Comparison of ENCODE assay signal across 12 cellular contexts in genomic region chr15:78761891-78762385, GRCh38. TPM values are rescaled to one million over a fixed set of nuclear protein-coding genes. Genes with fewer than 3 reads are reported as not detected.
DNase-seq lines count a peak whose midpoint lies in the region; ATAC-seq, FAIRE-seq and TF ChIP-seq lines count a peak whose summit lies in the region.
"Had no signal": no experiment of that assay in that cellular context is flagged by ENCODE, and none has a peak within 500 bp of the region (broad histone marks: within the 10 kb centered on the region; RNA-seq: fewer than 3 reads in every experiment).

No MANE protein-coding gene starts in this region.

- no peaks in the 10 kb centered on the region for H3K79me2 ChIP-seq in endothelial cell of umbilical vein (ENCODE audit: control insufficient read depth, insufficient read depth, low read length)

- H3K4me2 ChIP-seq in endothelial cell of umbilical vein (ENCODE audit: insufficient read depth, low read length), result no peak overlapping the region

- H3K27me3 Mint-ChIP-seq in activated CD4-positive, alpha-beta T cell treated with anti-CD3 and anti-CD28 coated beads for 36 hours, result no peaks in the 10 kb centered on the region
- H3K27me3 Mint-ChIP-seq: progenitor cell of endocrine pancreas had no signal

- dilution Hi-C loops in endothelial cell of umbilical vein (cut with MboI; ENCODE audit: extremely low pct_ligation_motif_present, low sequenced_read_pairs), result no loop called here

- H3K4me3 ChIP-seq in RWPE2 (ENCODE audit: severe bottlenecking) (no peak overlapping the region), endothelial cell of umbilical vein (replicated peaks in 1 of 3; ENCODE audit: insufficient read depth in 1 of 3, low read depth in 1 of 3, low read length in 3 of 3) (no peak overlapping the region), H7 (ENCODE audit: insufficient read depth, low read depth, low read length) (no peak overlapping the region), MG63 (no peak overlapping the region)
- H3K4me3 ChIP-seq: thyroid gland had no signal

- FAIRE-seq in endothelial cell of umbilical vein (lab: Jason Lieb, UNC), result no peak
- FAIRE-seq: A204.1 had no signal

- POLR2A ChIA-PET in activated CD4-positive, alpha-beta T cell treated with anti-CD3 and anti-CD28 coated beads for 36 hours (lab: Charles Lee), result no interaction called here
- POLR2A ChIA-PET in endothelial cell of umbilical vein (lab: Charles Lee), result no interaction called here

- no peak overlapping the region for H3K9ac ChIP-seq in endothelial cell of umbilical vein (replicated peaks; ENCODE audit: extremely low read depth, insufficient read depth, low read length)

- H2AFZ ChIP-seq in endothelial cell of umbilical vein (ENCODE audit: low read depth, low read length), result no peak overlapping the region

- no peak overlapping the region for H3K27ac ChIP-seq in RWPE2 (ENCODE audit: poor library complexity, severe bottlenecking)
- peak overlapping the region; percentile 85 for H3K27ac ChIP-seq in endothelial cell of umbilical vein (ENCODE audit: insufficient read depth, low read depth, low read length)
- H3K27ac ChIP-seq: thyroid gland had no signal

- DNase-seq in activated CD4-positive, alpha-beta T cell treated with anti-CD3 and anti-CD28 coated beads for 36 hours, result no peak
- no peak for DNase-seq in activated CD4-positive, alpha-beta T cell treated with anti-CD3 and anti-CD28 coated beads, Interleukin-2, amount 50 U/mL, for 48 hours
- peak; percentile 55 for DNase-seq in RWPE2 (ENCODE audit: low spot score)
- no peak for DNase-seq in endothelial cell of umbilical vein (ENCODE audit: low read depth, low spot score)
- DNase-seq in stimulated activated effector memory CD8-positive, alpha-beta T cell treated with anti-CD3 and anti-CD28 coated beads, Interleukin-12 subunit alpha, Interleukin-12 subunit beta, amount 100 ng/mL, for 72 hours (ENCODE audit: low spot score in 2 of 2), result no peak
- DNase-seq in GF-D8 (lab: John Stamatoyannopoulos, UW), result no peak
- no peak for DNase-seq in H7
- DNase-seq in MG63, result no peak
- DNase-seq: NCI-H1930 had no signal

- H4K20me1 ChIP-seq in endothelial cell of umbilical vein (replicated peaks; ENCODE audit: control insufficient read depth, extremely low read depth, insufficient read depth, low read length), result no peaks in the 10 kb centered on the region

- peak; percentile 7 for ATAC-seq in activated CD4-positive, alpha-beta T cell treated with anti-CD3 and anti-CD28 coated beads for 36 hours
- no peak for ATAC-seq in RWPE2 (ENCODE audit: low read depth)
- ATAC-seq in stimulated activated effector memory CD8-positive, alpha-beta T cell treated with anti-CD3 and anti-CD28 coated beads, Interleukin-12 subunit alpha, Interleukin-12 subunit beta, amount 100 ng/mL, for 72 hours, result no peak

- H3K36me3 ChIP-seq in RWPE2 (ENCODE audit: low read depth) (no peaks in the 10 kb centered on the region), endothelial cell of umbilical vein (ENCODE audit: control insufficient read depth in 2 of 2, extremely low read depth in 1 of 2, insufficient read depth in 2 of 2, low read length in 2 of 2) (no peaks in the 10 kb centered on the region), H7 (replicated peaks; ENCODE audit: control insufficient read depth, insufficient read depth, low read length) (no peaks in the 10 kb centered on the region), MG63 (no peaks in the 10 kb centered on the region)
- H3K36me3 ChIP-seq: thyroid gland had no signal

- no peak for TF ChIP-seq POLR2A in endothelial cell of umbilical vein (IDR thresholded peaks at IDR 0.05; ENCODE audit: low read depth, low read length)

- no peak overlapping the region for H3K4me3 Mint-ChIP-seq in activated CD4-positive, alpha-beta T cell treated with anti-CD3 and anti-CD28 coated beads for 36 hours
- H3K4me3 Mint-ChIP-seq in stimulated activated effector memory CD8-positive, alpha-beta T cell treated with anti-CD3 and anti-CD28 coated beads, Interleukin-12 subunit alpha, Interleukin-12 subunit beta, amount 100 ng/mL, for 72 hours, result peak overlapping the region; percentile 48

- peaks cover 25% of the 10 kb centered on the region for H3K4me1 Mint-ChIP-seq in activated CD4-positive, alpha-beta T cell treated with anti-CD3 and anti-CD28 coated beads for 36 hours
- H3K4me1 Mint-ChIP-seq in stimulated activated effector memory CD8-positive, alpha-beta T cell treated with anti-CD3 and anti-CD28 coated beads, Interleukin-12 subunit alpha, Interleukin-12 subunit beta, amount 100 ng/mL, for 72 hours, result peaks cover 30% of the 10 kb centered on the region

- peaks cover 7% of the 10 kb centered on the region for H3K4me1 ChIP-seq in RWPE2 (ENCODE audit: insufficient read depth, poor library complexity, severe bottlenecking)
- H3K4me1 ChIP-seq in endothelial cell of umbilical vein (ENCODE audit: control insufficient read depth, extremely low read depth, insufficient read depth, low read length), result peaks cover 27% of the 10 kb centered on the region

- H3K27me3 ChIP-seq in RWPE2 (ENCODE audit: insufficient read depth, poor library complexity, severe bottlenecking) (no peaks in the 10 kb centered on the region), endothelial cell of umbilical vein (ENCODE audit: control insufficient read depth in 2 of 2, insufficient read depth in 2 of 2, low read length in 2 of 2) (no peaks in the 10 kb centered on the region), H7 (ENCODE audit: control insufficient read depth, insufficient read depth, low read length) (no peaks in the 10 kb centered on the region), MG63 (no peaks in the 10 kb centered on the region)
- H3K27me3 ChIP-seq: thyroid gland had no signal

- no peaks in the 10 kb centered on the region for H3K9me3 ChIP-seq in RWPE2 (ENCODE audit: severe bottlenecking)
- no peaks in the 10 kb centered on the region for H3K9me3 ChIP-seq in endothelial cell of umbilical vein (replicated peaks; ENCODE audit: control insufficient read depth, insufficient read depth, low read length)
- H3K9me3 ChIP-seq in MG63, result no peaks in the 10 kb centered on the region
- H3K9me3 ChIP-seq: thyroid gland had no signal

- intact Hi-C loops in activated CD4-positive, alpha-beta T cell treated with anti-CD3 and anti-CD28 coated beads for 36 hours (cut with DNase I, micrococcal nuclease), result loop anchor here in 1 of 2 experiments (2.0 to 5.0 kb wide), 2 partner anchors 29 to 325 kb away; partner anchors contain the start of gene IREB2
- intact Hi-C loops in endothelial cell of umbilical vein (cut with micrococcal nuclease), result loop anchor here (1.0 kb wide), 1 partner anchor 48 kb away; no protein-coding TSS in a partner anchor

- H3K36me3 Mint-ChIP-seq in activated CD4-positive, alpha-beta T cell treated with anti-CD3 and anti-CD28 coated beads for 36 hours (ENCODE audit: low read depth), result no peaks in the 10 kb centered on the region
- peaks cover 5% of the 10 kb centered on the region for H3K36me3 Mint-ChIP-seq in stimulated activated effector memory CD8-positive, alpha-beta T cell treated with anti-CD3 and anti-CD28 coated beads, Interleukin-12 subunit alpha, Interleukin-12 subunit beta, amount 100 ng/mL, for 72 hours

- no peaks in the 10 kb centered on the region for H3K9me1 ChIP-seq in endothelial cell of umbilical vein (replicated peaks; ENCODE audit: control insufficient read depth, extremely low read depth, insufficient read depth, low read length)

- no peak for TF ChIP-seq CTCF in RWPE2 (IDR thresholded peaks at IDR 0.05; ENCODE audit: poor library complexity, severe bottlenecking)
- TF ChIP-seq CTCF in endothelial cell of umbilical vein (IDR thresholded peaks at IDR 0.05; ENCODE audit: extremely low read depth in 1 of 2, insufficient read depth in 1 of 2, low read depth in 1 of 2, low read length in 2 of 2), result no peak

- peak overlapping the region; percentile 86 for H3K27ac Mint-ChIP-seq in activated CD4-positive, alpha-beta T cell treated with anti-CD3 and anti-CD28 coated beads for 36 hours
- H3K27ac Mint-ChIP-seq in stimulated activated effector memory CD8-positive, alpha-beta T cell treated with anti-CD3 and anti-CD28 coated beads, Interleukin-12 subunit alpha, Interleukin-12 subunit beta, amount 100 ng/mL, for 72 hours, result peak overlapping the region; percentile 95
- H3K27ac Mint-ChIP-seq: progenitor cell of endocrine pancreas had no signal

- TSS peak; percentile 85 for BruUV-seq in endothelial cell of umbilical vein (replicated peaks; lab: Mats Ljungman, UMichigan)

- no peaks in the 10 kb centered on the region for H3K9me3 Mint-ChIP-seq in activated CD4-positive, alpha-beta T cell treated with anti-CD3 and anti-CD28 coated beads for 36 hours (ENCODE audit: low read depth)
- no peaks in the 10 kb centered on the region for H3K9me3 Mint-ChIP-seq in stimulated activated effector memory CD8-positive, alpha-beta T cell treated with anti-CD3 and anti-CD28 coated beads, Interleukin-12 subunit alpha, Interleukin-12 subunit beta, amount 100 ng/mL, for 72 hours

- CTCF ChIA-PET in activated CD4-positive, alpha-beta T cell treated with anti-CD3 and anti-CD28 coated beads for 36 hours (lab: Charles Lee), result interaction anchor here (1.0 to 1.5 kb wide), 2 partner anchors 11 to 21 kb away, joined by 3 to 4 read pairs; no protein-coding TSS in a partner anchor
- CTCF ChIA-PET in endothelial cell of umbilical vein (lab: Charles Lee), result interaction anchor here (0.9 to 1.2 kb wide), 2 partner anchors 47 to 50 kb away, joined by 4 to 5 read pairs; partner anchors contain the start of gene ADAMTS7

TF ChIP-seq in endothelial cell of umbilical vein, 7 proteins besides CTCF, POLR2A, EP300 and RAD21 (continues in another document):
- no peak for TF ChIP-seq JUN (IDR thresholded peaks at IDR 0.05; ENCODE audit: borderline replicate concordance, insufficient read depth, insufficient read length, low read depth)
- TF ChIP-seq POLR2AphosphoS5 (IDR thresholded peaks at IDR 0.05; ENCODE audit: insufficient read depth, low read depth, low read length), result no peak
- no peak for TF ChIP-seq MYC (IDR thresholded peaks at IDR 0.05; ENCODE audit: low read depth, low read length)
- no peak for TF ChIP-seq FOS (IDR thresholded peaks at IDR 0.05; ENCODE audit: borderline replicate concordance, insufficient read depth, low read length)
- no peak for TF ChIP-seq EZH2 (IDR thresholded peaks at IDR 0.05; ENCODE audit: borderline replicate concordance, low read depth, low read length, severe bottlenecking)

RNA-seq across cellular contexts. Expression of gene ADAMTS7, which starts 49.3 kb away (rescaled TPM):
- under 1 TPM; 0.09 to 0.23 TPM for total RNA-seq in activated CD4-positive, alpha-beta T cell treated with anti-CD3 and anti-CD28 coated beads for 36 hours
- 56.4 and 64.7 TPM in 2 replicates for total RNA-seq in endothelial cell of umbilical vein
- 49.6 and 58.5 TPM in 2 replicates for polyA plus RNA-seq in endothelial cell of umbilical vein
- 23.3 and 33.3 TPM in 2 replicates for polyA plus RNA-seq in endothelial cell of umbilical vein (2011; cell fraction: cytosol; rRNA removed)
- 120 and 126 TPM in 2 replicates for polyA plus RNA-seq in endothelial cell of umbilical vein (2011; cell fraction: nucleus; rRNA removed)
- polyA plus RNA-seq in endothelial cell of umbilical vein (2012), result 24.0 and 41.2 TPM in 2 replicates
- 42.4 and 45.1 TPM in 2 replicates for polyA minus RNA-seq in endothelial cell of umbilical vein
- 0.41 TPM for polyA minus RNA-seq in endothelial cell of umbilical vein (2011; cell fraction: cytosol; rRNA and poly(A)+ RNA removed)
- polyA minus RNA-seq in endothelial cell of umbilical vein (2011; cell fraction: nucleus; rRNA and poly(A)+ RNA removed), result 40.9 and 62.8 TPM in 2 replicates
- total RNA-seq in H7 (2014; rRNA removed; shearing (Covaris generic)), result 14.3 and 20.2 TPM in 2 replicates
- 3.3 and 10.7 TPM in 2 replicates for total RNA-seq in MG63 (2014; rRNA removed; shearing (Covaris generic); ENCODE audit: low replicate concordance)
